ENCODE assay signal across 8 cellular contexts in the genomic region with DNA sequence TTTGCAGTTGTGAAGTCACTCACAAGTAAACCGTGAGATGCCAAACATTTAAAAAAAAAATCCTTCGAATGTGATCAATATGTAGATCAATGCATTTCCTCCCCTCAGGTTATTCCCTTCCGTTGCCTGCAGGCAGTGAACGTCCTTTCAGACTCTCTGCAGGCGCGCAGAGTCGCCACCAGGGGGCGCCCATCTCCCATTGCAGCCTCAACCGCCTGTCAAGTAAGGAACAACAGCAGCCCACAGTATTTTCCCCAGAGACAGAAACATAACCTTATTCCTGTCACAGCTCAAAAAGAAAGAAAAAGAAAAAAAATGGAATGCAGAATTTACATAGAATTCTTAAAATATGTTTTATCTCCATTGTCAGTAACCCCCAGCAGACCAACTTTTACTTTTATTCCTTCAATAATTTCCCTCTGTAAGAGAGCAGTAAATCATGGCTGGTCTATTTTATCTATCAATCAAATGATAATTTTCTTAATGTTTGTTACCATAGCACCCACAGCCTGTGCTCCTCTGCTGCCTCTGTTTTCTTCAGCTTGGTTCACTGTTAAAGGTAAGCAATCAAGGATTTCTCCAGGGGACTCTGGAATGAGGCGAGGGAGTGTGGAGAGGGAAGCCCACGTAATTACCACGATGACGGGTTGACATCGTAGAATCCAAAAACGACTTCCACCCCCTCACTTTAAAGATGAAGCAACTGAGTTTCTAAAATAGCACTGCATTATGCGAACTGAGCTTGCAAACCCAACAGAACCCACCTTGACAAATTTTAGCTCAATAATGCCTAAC.
DNase-seq lines count a peak whose midpoint lies in the region; ATAC-seq, FAIRE-seq and TF ChIP-seq lines count a peak whose summit lies in the region.

No MANE protein-coding gene starts in this region.

- H3K9me3 ChIP-seq in parathyroid adenoma (ENCODE audit: control insufficient read depth, low read length) = no peaks in the 10 kb centered on the region

- DNase-seq in EH (ENCODE audit: low read depth) = peak; percentile 35
- peak; percentile 78 for DNase-seq in HT-29 (ENCODE audit: low spot score)
- DNase-seq in RCC 7860 (ENCODE audit: low spot score) = peak; percentile 35
- DNase-seq in activated effector memory CD4-positive, alpha-beta T cell treated with Interleukin-2 at 50 U/mL for 16 hours = peak; percentile 14
- peak; percentile 14 to 64 for DNase-seq in frontal cortex (ENCODE audit: low spot score in 2 of 2)
- DNase-seq in ureter (ENCODE audit: low spot score) = peak; percentile 66

- no peaks in the 10 kb centered on the region for H3K4me1 ChIP-seq in parathyroid adenoma

- H3K9ac ChIP-seq in parathyroid adenoma = no peak overlapping the region

- H3K79me2 ChIP-seq in parathyroid adenoma = no peaks in the 10 kb centered on the region

- peak; percentile 93 for ATAC-seq in GM21515 (IDR thresholded peaks at IDR 0.05; ENCODE audit: unreplicated experiment)

- H3K36me3 ChIP-seq in parathyroid adenoma (ENCODE audit: control insufficient read depth, insufficient read depth, low read length) = no peaks in the 10 kb centered on the region

- no peak overlapping the region for H3K27ac ChIP-seq in parathyroid adenoma

- H3K4me2 ChIP-seq in parathyroid adenoma (ENCODE audit: low read length) = no peak overlapping the region

- peaks cover 4% of the 10 kb centered on the region for H3K27me3 ChIP-seq in parathyroid adenoma (ENCODE audit: control insufficient read depth, insufficient read depth, low read length)

- no peak overlapping the region for H2AFZ ChIP-seq in parathyroid adenoma

- FAIRE-seq in RCC 7860 (lab: Jason Lieb, UNC) = no peak
- peak; percentile 66 for FAIRE-seq in frontal cortex (lab: Jason Lieb, UNC)

- TF ChIP-seq CTCF in parathyroid adenoma (IDR thresholded peaks at IDR 0.05) = peak; percentile 86

- H3K4me3 ChIP-seq in parathyroid adenoma (ENCODE audit: low read depth, low read length) = no peak overlapping the region

Comparison
In these comparisons a context has a peak if more than half of its experiments do, and no peak if none do; other contexts are left out.
1. DNase-seq: peak in every context shown above with its lines; median percentile 78 in HT-29; 66 in ureter; 39 in frontal cortex; 35 in EH; 35 in RCC 7860; 14 in activated effector memory CD4-positive, alpha-beta T cell treated with Interleukin-2 at 50 U/mL for 16 hours.